In the genomic region with DNA sequence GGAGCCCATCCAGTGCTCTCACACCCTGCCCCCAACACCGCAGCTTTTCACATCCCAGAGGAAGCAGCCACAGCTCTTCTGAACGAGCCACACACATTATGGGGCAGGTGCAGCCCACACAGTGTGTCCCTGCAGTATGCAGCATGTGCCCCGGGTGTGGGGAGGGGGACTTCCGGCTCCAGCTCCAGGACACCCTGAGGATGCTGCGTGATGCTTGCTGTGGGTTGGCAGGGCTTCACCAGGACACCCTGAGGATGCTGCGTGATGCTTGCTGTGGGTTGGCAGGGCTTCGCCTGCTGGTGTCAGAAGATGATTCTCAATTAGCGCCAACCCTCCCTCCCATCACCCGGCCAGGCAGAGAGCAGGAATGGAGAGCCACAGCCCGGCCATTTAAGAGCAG, we compare ENCODE assay signal across 1 cellular context.
TF ChIP-seq lines count a peak whose summit lies in the region.

No MANE protein-coding gene starts in this region.

TF ChIP-seq in SK-N-SH treated with all-trans-retinoic acid at 6 μM for 48 hours, 23 proteins besides CTCF, POLR2A, EP300 and RAD21 (continued from another document):
- TF ChIP-seq RARB (CRISPR knock-in tag; IDR thresholded peaks at IDR 0.05), result no peak
- TF ChIP-seq ZC3H10 (CRISPR knock-in tag; IDR thresholded peaks at IDR 0.05), result no peak
- TF ChIP-seq ZNF8 (CRISPR knock-in tag; IDR thresholded peaks at IDR 0.05), result no peak
- TF ChIP-seq ZFP3 (CRISPR knock-in tag; IDR thresholded peaks at IDR 0.05), result no peak
- no peak for TF ChIP-seq SNAI2 (CRISPR knock-in tag; IDR thresholded peaks at IDR 0.05)
- no peak for TF ChIP-seq ESRRG (CRISPR knock-in tag; IDR thresholded peaks at IDR 0.05)
- TF ChIP-seq, protein P1, sequence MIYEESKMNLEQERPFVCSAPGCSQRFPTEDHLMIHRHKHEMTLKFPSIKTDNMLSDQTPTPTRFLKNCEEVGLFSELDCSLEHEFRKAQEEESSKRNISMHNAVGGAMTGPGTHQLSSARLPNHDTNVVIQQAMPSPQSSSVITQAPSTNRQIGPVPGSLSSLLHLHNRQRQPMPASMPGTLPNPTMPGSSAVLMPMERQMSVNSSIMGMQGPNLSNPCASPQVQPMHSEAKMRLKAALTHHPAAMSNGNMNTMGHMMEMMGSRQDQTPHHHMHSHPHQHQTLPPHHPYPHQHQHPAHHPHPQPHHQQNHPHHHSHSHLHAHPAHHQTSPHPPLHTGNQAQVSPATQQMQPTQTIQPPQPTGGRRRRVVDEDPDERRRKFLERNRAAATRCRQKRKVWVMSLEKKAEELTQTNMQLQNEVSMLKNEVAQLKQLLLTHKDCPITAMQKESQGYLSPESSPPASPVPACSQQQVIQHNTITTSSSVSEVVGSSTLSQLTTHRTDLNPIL (CRISPR knock-in tag; IDR thresholded peaks at IDR 0.05; ENCODE audit: low read depth), result no peak
- TF ChIP-seq, protein P2, sequence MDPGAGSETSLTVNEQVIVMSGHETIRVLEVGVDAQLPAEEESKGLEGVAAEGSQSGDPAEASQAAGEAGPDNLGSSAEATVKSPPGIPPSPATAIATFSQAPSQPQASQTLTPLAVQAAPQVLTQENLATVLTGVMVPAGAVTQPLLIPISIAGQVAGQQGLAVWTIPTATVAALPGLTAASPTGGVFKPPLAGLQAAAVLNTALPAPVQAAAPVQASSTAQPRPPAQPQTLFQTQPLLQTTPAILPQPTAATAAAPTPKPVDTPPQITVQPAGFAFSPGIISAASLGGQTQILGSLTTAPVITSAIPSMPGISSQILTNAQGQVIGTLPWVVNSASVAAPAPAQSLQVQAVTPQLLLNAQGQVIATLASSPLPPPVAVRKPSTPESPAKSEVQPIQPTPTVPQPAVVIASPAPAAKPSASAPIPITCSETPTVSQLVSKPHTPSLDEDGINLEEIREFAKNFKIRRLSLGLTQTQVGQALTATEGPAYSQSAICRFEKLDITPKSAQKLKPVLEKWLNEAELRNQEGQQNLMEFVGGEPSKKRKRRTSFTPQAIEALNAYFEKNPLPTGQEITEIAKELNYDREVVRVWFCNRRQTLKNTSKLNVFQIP (CRISPR knock-in tag; IDR thresholded peaks at IDR 0.05; ENCODE audit: borderline replicate concordance, low read depth), result no peak
- no peak for TF ChIP-seq TOX (CRISPR knock-in tag; IDR thresholded peaks at IDR 0.05; ENCODE audit: borderline replicate concordance)
- TF ChIP-seq, protein P3, sequence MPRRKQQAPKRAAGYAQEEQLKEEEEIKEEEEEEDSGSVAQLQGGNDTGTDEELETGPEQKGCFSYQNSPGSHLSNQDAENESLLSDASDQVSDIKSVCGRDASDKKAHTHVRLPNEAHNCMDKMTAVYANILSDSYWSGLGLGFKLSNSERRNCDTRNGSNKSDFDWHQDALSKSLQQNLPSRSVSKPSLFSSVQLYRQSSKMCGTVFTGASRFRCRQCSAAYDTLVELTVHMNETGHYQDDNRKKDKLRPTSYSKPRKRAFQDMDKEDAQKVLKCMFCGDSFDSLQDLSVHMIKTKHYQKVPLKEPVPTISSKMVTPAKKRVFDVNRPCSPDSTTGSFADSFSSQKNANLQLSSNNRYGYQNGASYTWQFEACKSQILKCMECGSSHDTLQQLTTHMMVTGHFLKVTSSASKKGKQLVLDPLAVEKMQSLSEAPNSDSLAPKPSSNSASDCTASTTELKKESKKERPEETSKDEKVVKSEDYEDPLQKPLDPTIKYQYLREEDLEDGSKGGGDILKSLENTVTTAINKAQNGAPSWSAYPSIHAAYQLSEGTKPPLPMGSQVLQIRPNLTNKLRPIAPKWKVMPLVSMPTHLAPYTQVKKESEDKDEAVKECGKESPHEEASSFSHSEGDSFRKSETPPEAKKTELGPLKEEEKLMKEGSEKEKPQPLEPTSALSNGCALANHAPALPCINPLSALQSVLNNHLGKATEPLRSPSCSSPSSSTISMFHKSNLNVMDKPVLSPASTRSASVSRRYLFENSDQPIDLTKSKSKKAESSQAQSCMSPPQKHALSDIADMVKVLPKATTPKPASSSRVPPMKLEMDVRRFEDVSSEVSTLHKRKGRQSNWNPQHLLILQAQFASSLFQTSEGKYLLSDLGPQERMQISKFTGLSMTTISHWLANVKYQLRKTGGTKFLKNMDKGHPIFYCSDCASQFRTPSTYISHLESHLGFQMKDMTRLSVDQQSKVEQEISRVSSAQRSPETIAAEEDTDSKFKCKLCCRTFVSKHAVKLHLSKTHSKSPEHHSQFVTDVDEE (CRISPR knock-in tag; IDR thresholded peaks at IDR 0.05), result no peak
- no peak for TF ChIP-seq ARNTL (CRISPR knock-in tag; IDR thresholded peaks at IDR 0.05; ENCODE audit: borderline replicate concordance, low read depth)
